Comparison of ENCODE assay signal across 8 cellular contexts in genomic region chr9:122228906-122229837, GRCh38. TPM values are rescaled to one million over a fixed set of nuclear protein-coding genes. Genes with fewer than 3 reads are reported as not detected.
DNase-seq lines count a peak whose midpoint lies in the region; ATAC-seq and TF ChIP-seq lines count a peak whose summit lies in the region.

LHX6 (minus strand) TSS chr9:122228957; CDS start chr9:122228740, 217 bp downstream.

- ATAC-seq in omental fat pad (ENCODE audit: low FRiP score) (peak; percentile 64), left lobe of liver (no peak), GM21717 (IDR thresholded peaks at IDR 0.05; ENCODE audit: unreplicated experiment) (no peak)

- peak; percentile 47 for DNase-seq in DMS79 treated with DMSO at 0.1 percent for 48 hours (lab: John Stamatoyannopoulos, UW)
- DNase-seq in OCI-LY7 (ENCODE audit: low spot score): no peak
- DNase-seq in omental fat pad (ENCODE audit: low spot score): no peak
- DNase-seq in left lobe of liver (ENCODE audit: low spot score): no peak
- DNase-seq in NCI-H2081 (lab: John Stamatoyannopoulos, UW): no peak
- DNase-seq in stimulated activated CD4-positive, alpha-beta T cell treated with anti-CD3 and anti-CD28 coated beads, Interleukin-4, amount 100 ng/mL, for 1 hour: no peak

- H3K4me2 ChIP-seq in OCI-LY7 (ENCODE audit: low read length): peak within 1 kb of the TSS; percentile 20; the same call in 1 of the 2 replicates

- intact Hi-C loops in OCI-LY7 (cut with micrococcal nuclease; ENCODE audit: unreplicated experiment): no loop called here

- POLR2A ChIA-PET in OCI-LY7 (lab: Charles Lee): no interaction called here

- no peaks in the 10 kb centered on the region for H3K36me3 ChIP-seq in OCI-LY7 (ENCODE audit: insufficient read depth, low read length)
- H3K36me3 ChIP-seq in esophagus (ENCODE audit: control insufficient read depth in 2 of 2, insufficient read depth in 2 of 2, low read length in 1 of 2): no peaks in the 10 kb centered on the region

- H3K4me1 ChIP-seq in OCI-LY7 (ENCODE audit: insufficient read depth, low read length, poor library complexity, severe bottlenecking) (no peaks in the 10 kb centered on the region), esophagus (ENCODE audit: control insufficient read depth in 2 of 2, insufficient read depth in 2 of 2, low read length in 1 of 2) (peaks cover 9 to 16% of the 10 kb centered on the region in 2 donors)

- TF ChIP-seq CTCF in OCI-LY7 (conservative IDR thresholded peaks at IDR 0.05; ENCODE audit: low read length) (no peak), omental fat pad (IDR thresholded peaks at IDR 0.05) (no peak)

- no TSS peak for BruUV-seq in OCI-LY7 (replicated peaks; lab: Mats Ljungman, UMichigan)

- H4K20me1 ChIP-seq in OCI-LY7 (ENCODE audit: insufficient read depth, low read length): no peaks in the 10 kb centered on the region

- H3K4me3 ChIP-seq in OCI-LY7 (ENCODE audit: low read depth, low read length, poor library complexity, severe bottlenecking): no peak within 1 kb of the TSS
- peak within 1 kb of the TSS; percentile 33 to 51 for H3K4me3 ChIP-seq in esophagus (ENCODE audit: low read depth in 1 of 2, low read length in 2 of 2)

- no peaks in the 10 kb centered on the region for H3K79me2 ChIP-seq in OCI-LY7 (ENCODE audit: insufficient read depth, low read depth, low read length)

- no peak within 1 kb of the TSS for H3K27ac ChIP-seq in OCI-LY7 (ENCODE audit: low read depth, low read length, poor library complexity, severe bottlenecking)
- H3K27ac ChIP-seq in esophagus (ENCODE audit: low read depth in 2 of 2, low read length in 1 of 2): no peak within 1 kb of the TSS

- peaks cover 0 to 39% of the 10 kb centered on the region in 2 donors for H3K27me3 ChIP-seq in esophagus (ENCODE audit: control insufficient read depth in 1 of 2, insufficient read depth in 2 of 2, low read length in 2 of 2)

- H3K9me2 ChIP-seq in OCI-LY7 (ENCODE audit: insufficient read depth, low read length): no peaks in the 10 kb centered on the region

- no peaks in the 10 kb centered on the region for H3K9me3 ChIP-seq in OCI-LY7 (ENCODE audit: low read length)
- H3K9me3 ChIP-seq in esophagus (ENCODE audit: control insufficient read depth in 2 of 2, insufficient read depth in 1 of 2, low read depth in 1 of 2, low read length in 1 of 2): peaks cover 0 to 3% of the 10 kb centered on the region in 2 donors

- H2AFZ ChIP-seq in OCI-LY7 (ENCODE audit: low read length): no peak within 1 kb of the TSS

- WGBS in esophagus, 2 donors: 10 to 14% methylated on average over 22 to 29 of the region's 29 CpGs

- CTCF ChIA-PET in OCI-LY7 (lab: Charles Lee; ENCODE audit: unreplicated experiment): no interaction called here

RNA-seq across cellular contexts. Expression of gene LHX6, which starts in this region (rescaled TPM):
- total RNA-seq in OCI-LY7 (2014; rRNA removed; shearing (Covaris generic)): not detected in 2 replicates
- total RNA-seq in OCI-LY7 (2022) (not detected in 2 replicates), omental fat pad (10 to 100 TPM in 1 of 4 donors, 1 to 10 TPM in 3; 2.2 to 13.3 (median 8.8) TPM), left lobe of liver (0.20 TPM)
- 1 to 10 TPM in 1 of 2 donors, under 1 TPM in 1; 0.63 to 1.0 TPM for polyA plus RNA-seq in esophagus
